ENCODE assay signal across 8 cellular contexts in the genomic region with DNA sequence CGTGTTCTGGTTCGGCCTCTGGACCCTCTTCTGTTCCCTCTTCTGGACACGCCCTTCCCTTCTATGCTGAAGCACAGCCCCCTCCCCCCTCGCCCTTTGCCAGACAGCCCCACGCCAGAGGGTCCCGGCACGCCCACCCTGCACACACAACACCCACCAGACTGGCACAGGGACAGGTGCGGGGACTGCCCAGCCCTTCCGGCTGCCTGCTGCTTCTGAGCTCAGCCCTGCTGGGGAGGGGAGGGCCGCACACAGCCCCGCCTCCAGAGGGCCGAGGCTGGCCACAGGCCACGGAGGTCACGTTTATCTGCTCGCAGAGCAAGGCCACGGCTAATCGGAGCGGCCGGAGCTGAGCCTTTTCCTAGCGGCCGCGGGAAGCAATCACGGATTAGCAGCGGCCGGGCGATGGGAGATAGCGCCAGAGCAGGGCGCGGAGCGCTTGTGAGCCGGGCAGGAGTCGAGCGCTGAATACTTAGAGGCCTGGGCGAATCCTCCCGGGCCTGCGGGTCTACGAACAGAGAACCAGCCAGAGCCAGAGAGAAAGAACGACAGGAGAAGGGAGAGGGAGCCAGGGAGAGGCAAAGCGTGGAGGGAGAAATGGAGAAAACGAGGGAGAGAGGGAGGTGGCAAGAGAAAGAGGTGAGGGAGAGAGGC. TPM values are rescaled to one million over a fixed set of nuclear protein-coding genes. Genes with fewer than 3 reads are reported as not detected.
A peak's percentile ranks its signal among the peaks of the same experiment; 100 is the strongest.
DNase-seq lines count a peak whose midpoint lies in the region; ATAC-seq and TF ChIP-seq lines count a peak whose summit lies in the region.

No MANE protein-coding gene starts in this region.

- no peaks in the 10 kb centered on the region for H3K27me3 ChIP-seq in muscle layer of duodenum (ENCODE audit: low read depth, low read length)
- no peaks in the 10 kb centered on the region for H3K27me3 ChIP-seq in aorta (ENCODE audit: control insufficient read depth in 1 of 2, insufficient read depth in 2 of 2, low read length in 1 of 2)

- no peak overlapping the region for H3K27ac ChIP-seq in muscle layer of duodenum (ENCODE audit: low read length)
- no peak overlapping the region for H3K27ac ChIP-seq in aorta (ENCODE audit: low read depth in 1 of 2, low read length in 2 of 2)

- intact Hi-C loops in aorta (cut with DNase I) = no loop called here

- H3K4me3 ChIP-seq in fibroblast of mammary gland (ENCODE audit: control insufficient read depth, low read depth, low read length) (peak overlapping the region; percentile 30), muscle layer of duodenum (ENCODE audit: low read depth in 1 of 2, low read length in 2 of 2) (peak overlapping the region; percentile 57 to 65), aorta (ENCODE audit: low read length in 2 of 2) (peak overlapping the region; percentile 0 to 1)

- WGBS in aorta, 2 donors = 3% methylated on average over 40 of the region's 40 CpGs

- ATAC-seq in SK-N-SH treated with all-trans-retinoic acid at 6 μM for 48 hours (peak; percentile 33), aorta (ENCODE audit: low FRiP score) (peak; percentile 86), GM19324 (IDR thresholded peaks at IDR 0.05; ENCODE audit: low FRiP score, unreplicated experiment) (no peak), GM18520 (IDR thresholded peaks at IDR 0.05; ENCODE audit: unreplicated experiment) (no peak)

- TF ChIP-seq CTCF in fibroblast of mammary gland (conservative IDR thresholded peaks at IDR 0.05; ENCODE audit: control insufficient read depth, insufficient read depth, low read depth, low read length) = no peak

- H3K36me3 ChIP-seq in muscle layer of duodenum (ENCODE audit: control insufficient read depth in 1 of 2, insufficient read depth in 2 of 2, low read length in 2 of 2) (no peaks in the 10 kb centered on the region), aorta (ENCODE audit: control insufficient read depth in 1 of 2, insufficient read depth in 2 of 2, low read length in 1 of 2) (no peaks in the 10 kb centered on the region)

- DNase-seq in G401 (ENCODE audit: low spot score) (peak; percentile 60), fibroblast of mammary gland (ENCODE audit: low read depth) (peak; percentile 27), aorta (peak; percentile 89 to 93)
- DNase-seq in stimulated activated CD4-positive, alpha-beta T cell treated with anti-CD3 and anti-CD28 coated beads, Interleukin-4, amount 100 ng/mL, for 4 hours = no peak

- in situ Hi-C loops in G401 (cut with HindIII; ENCODE audit: low sequenced_read_pairs) = loop anchor here (10.0 kb wide), 2 partner anchors 127 to 157 kb away; partner anchors contain the start of gene MACROD1

- H3K4me1 ChIP-seq in muscle layer of duodenum (ENCODE audit: control insufficient read depth in 1 of 2, insufficient read depth in 2 of 2, low read length in 2 of 2) (peaks cover 0 to 20% of the 10 kb centered on the region in 2 donors), aorta (ENCODE audit: control insufficient read depth in 1 of 2, insufficient read depth in 2 of 2, low read length in 2 of 2) (no peaks in the 10 kb centered on the region)

- H3K9me3 ChIP-seq in muscle layer of duodenum (ENCODE audit: control insufficient read depth in 1 of 2, low read length in 2 of 2) = no peaks in the 10 kb centered on the region
- no peaks in the 10 kb centered on the region for H3K9me3 ChIP-seq in aorta (ENCODE audit: control insufficient read depth, low read length)

TF ChIP-seq in SK-N-SH treated with all-trans-retinoic acid at 6 μM for 48 hours, 23 proteins besides CTCF, POLR2A, EP300 and RAD21:
- TF ChIP-seq ZNF70 (CRISPR knock-in tag; IDR thresholded peaks at IDR 0.05) (no peak), TOX (CRISPR knock-in tag; IDR thresholded peaks at IDR 0.05; ENCODE audit: borderline replicate concordance) (no peak), ZFP30 (CRISPR knock-in tag; IDR thresholded peaks at IDR 0.05) (no peak), RARB (CRISPR knock-in tag; IDR thresholded peaks at IDR 0.05) (no peak), SNAI2 (CRISPR knock-in tag; IDR thresholded peaks at IDR 0.05) (no peak), ESRRG (CRISPR knock-in tag; IDR thresholded peaks at IDR 0.05) (no peak), POU6F1 (CRISPR knock-in tag; IDR thresholded peaks at IDR 0.05; ENCODE audit: borderline replicate concordance, low read depth) (no peak), ZC3H10 (CRISPR knock-in tag; IDR thresholded peaks at IDR 0.05) (no peak), GLIS3 (CRISPR knock-in tag; IDR thresholded peaks at IDR 0.05) (no peak), OSR1 (CRISPR knock-in tag; IDR thresholded peaks at IDR 0.05) (no peak), TSHZ2 (CRISPR knock-in tag; IDR thresholded peaks at IDR 0.05) (no peak), PPARA (CRISPR knock-in tag; IDR thresholded peaks at IDR 0.05; ENCODE audit: borderline replicate concordance) (no peak)
- TF ChIP-seq, protein P1, sequence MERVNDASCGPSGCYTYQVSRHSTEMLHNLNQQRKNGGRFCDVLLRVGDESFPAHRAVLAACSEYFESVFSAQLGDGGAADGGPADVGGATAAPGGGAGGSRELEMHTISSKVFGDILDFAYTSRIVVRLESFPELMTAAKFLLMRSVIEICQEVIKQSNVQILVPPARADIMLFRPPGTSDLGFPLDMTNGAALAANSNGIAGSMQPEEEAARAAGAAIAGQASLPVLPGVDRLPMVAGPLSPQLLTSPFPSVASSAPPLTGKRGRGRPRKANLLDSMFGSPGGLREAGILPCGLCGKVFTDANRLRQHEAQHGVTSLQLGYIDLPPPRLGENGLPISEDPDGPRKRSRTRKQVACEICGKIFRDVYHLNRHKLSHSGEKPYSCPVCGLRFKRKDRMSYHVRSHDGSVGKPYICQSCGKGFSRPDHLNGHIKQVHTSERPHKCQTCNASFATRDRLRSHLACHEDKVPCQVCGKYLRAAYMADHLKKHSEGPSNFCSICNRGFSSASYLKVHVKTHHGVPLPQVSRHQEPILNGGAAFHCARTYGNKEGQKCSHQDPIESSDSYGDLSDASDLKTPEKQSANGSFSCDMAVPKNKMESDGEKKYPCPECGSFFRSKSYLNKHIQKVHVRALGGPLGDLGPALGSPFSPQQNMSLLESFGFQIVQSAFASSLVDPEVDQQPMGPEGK (CRISPR knock-in tag; IDR thresholded peaks at IDR 0.05; ENCODE audit: borderline replicate concordance) = no peak

RNA-seq across cellular contexts. Expression of gene OTUB1, which starts 21.5 kb away (rescaled TPM):
- total RNA-seq in G401 (2014; rRNA removed; shearing (Covaris generic)) = 123 and 143 TPM in 2 replicates
- total RNA-seq in aorta = 10 to 100 TPM; 37.0 to 42.1 TPM
- 10 to 100 TPM; 37.7 to 67.9 TPM for polyA plus RNA-seq in aorta

RNA-seq across cellular contexts. Expression of gene FLRT1, which starts 28.0 kb away (rescaled TPM):
- total RNA-seq in G401 (2014; rRNA removed; shearing (Covaris generic)) = not detected in 2 replicates
- total RNA-seq in aorta = under 1 TPM; 0.10 to 0.60 TPM
- not detected for polyA plus RNA-seq in aorta

RNA-seq across cellular contexts. Expression of gene COX8A, which starts 33.3 kb away (rescaled TPM):
- 499 and 536 TPM in 2 replicates for total RNA-seq in G401 (2014; rRNA removed; shearing (Covaris generic))
- 100 to 1,000 TPM; 135 to 175 TPM for total RNA-seq in aorta
- polyA plus RNA-seq in aorta = 100 to 1,000 TPM; 499 to 669 TPM

Comparison
In these comparisons a context has a peak if more than half of its experiments do, and no peak if none do; other contexts are left out.
1. DNase-seq: peak in G401 (single experiment), fibroblast of mammary gland (single experiment) and aorta (2 of 2); none in stimulated activated CD4-positive, alpha-beta T cell treated with anti-CD3 and anti-CD28 coated beads, Interleukin-4, amount 100 ng/mL, for 4 hours (0 of 2).
2. ATAC-seq: peak in SK-N-SH treated with all-trans-retinoic acid at 6 μM for 48 hours (single experiment) and aorta (single experiment); none in GM19324 (single experiment) and GM18520 (single experiment).
3. H3K4me3 ChIP-seq: peak in every context shown above with its lines; median percentile 61 in muscle layer of duodenum; 30 in fibroblast of mammary gland; 0 in aorta.